In genomic region chr7:130668258-130669050, GRCh38 we compare ENCODE assay signal across 1 cellular context.
TF ChIP-seq lines count a peak whose summit lies in the region.

COPG2 (minus strand) TSS chr7:130668748; CDS start chr7:130668668, 80 bp downstream.

TF ChIP-seq in HepG2, 621 proteins besides CTCF, POLR2A, EP300 and RAD21 (continued from another document and continues in another):
- TF ChIP-seq, protein P1, sequence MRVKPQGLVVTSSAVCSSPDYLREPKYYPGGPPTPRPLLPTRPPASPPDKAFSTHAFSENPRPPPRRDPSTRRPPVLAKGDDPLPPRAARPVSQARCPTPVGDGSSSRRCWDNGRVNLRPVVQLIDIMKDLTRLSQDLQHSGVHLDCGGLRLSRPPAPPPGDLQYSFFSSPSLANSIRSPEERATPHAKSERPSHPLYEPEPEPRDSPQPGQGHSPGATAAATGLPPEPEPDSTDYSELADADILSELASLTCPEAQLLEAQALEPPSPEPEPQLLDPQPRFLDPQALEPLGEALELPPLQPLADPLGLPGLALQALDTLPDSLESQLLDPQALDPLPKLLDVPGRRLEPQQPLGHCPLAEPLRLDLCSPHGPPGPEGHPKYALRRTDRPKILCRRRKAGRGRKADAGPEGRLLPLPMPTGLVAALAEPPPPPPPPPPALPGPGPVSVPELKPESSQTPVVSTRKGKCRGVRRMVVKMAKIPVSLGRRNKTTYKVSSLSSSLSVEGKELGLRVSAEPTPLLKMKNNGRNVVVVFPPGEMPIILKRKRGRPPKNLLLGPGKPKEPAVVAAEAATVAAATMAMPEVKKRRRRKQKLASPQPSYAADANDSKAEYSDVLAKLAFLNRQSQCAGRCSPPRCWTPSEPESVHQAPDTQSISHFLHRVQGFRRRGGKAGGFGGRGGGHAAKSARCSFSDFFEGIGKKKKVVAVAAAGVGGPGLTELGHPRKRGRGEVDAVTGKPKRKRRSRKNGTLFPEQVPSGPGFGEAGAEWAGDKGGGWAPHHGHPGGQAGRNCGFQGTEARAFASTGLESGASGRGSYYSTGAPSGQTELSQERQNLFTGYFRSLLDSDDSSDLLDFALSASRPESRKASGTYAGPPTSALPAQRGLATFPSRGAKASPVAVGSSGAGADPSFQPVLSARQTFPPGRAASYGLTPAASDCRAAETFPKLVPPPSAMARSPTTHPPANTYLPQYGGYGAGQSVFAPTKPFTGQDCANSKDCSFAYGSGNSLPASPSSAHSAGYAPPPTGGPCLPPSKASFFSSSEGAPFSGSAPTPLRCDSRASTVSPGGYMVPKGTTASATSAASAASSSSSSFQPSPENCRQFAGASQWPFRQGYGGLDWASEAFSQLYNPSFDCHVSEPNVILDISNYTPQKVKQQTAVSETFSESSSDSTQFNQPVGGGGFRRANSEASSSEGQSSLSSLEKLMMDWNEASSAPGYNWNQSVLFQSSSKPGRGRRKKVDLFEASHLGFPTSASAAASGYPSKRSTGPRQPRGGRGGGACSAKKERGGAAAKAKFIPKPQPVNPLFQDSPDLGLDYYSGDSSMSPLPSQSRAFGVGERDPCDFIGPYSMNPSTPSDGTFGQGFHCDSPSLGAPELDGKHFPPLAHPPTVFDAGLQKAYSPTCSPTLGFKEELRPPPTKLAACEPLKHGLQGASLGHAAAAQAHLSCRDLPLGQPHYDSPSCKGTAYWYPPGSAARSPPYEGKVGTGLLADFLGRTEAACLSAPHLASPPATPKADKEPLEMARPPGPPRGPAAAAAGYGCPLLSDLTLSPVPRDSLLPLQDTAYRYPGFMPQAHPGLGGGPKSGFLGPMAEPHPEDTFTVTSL (CRISPR knock-in tag; IDR thresholded peaks at IDR 0.05; ENCODE audit: borderline replicate concordance) = no peak
- TF ChIP-seq ZNF839 (CRISPR knock-in tag; IDR thresholded peaks at IDR 0.05; ENCODE audit: borderline replicate concordance) (peak; percentile 61; the same call in 1 of the 2 replicates), ZNF350 (CRISPR knock-in tag; IDR thresholded peaks at IDR 0.05; ENCODE audit: borderline replicate concordance, low read depth) (no peak), ZNF660 (CRISPR knock-in tag; IDR thresholded peaks at IDR 0.05; ENCODE audit: borderline replicate concordance, low read depth) (no peak), ZNF484 (CRISPR knock-in tag; IDR thresholded peaks at IDR 0.05; ENCODE audit: borderline replicate concordance, low read depth) (no peak), ZFP62 (CRISPR knock-in tag; IDR thresholded peaks at IDR 0.05) (no peak), ZBTB34 (CRISPR knock-in tag; IDR thresholded peaks at IDR 0.05) (no peak), HMG20B (CRISPR knock-in tag; conservative IDR thresholded peaks at IDR 0.05) (no peak), CC2D1A (CRISPR knock-in tag; IDR thresholded peaks at IDR 0.05) (no peak), ZNF274 (CRISPR knock-in tag; IDR thresholded peaks at IDR 0.05) (no peak), ZBTB49 (CRISPR knock-in tag; IDR thresholded peaks at IDR 0.05; ENCODE audit: borderline replicate concordance) (no peak), ZNF430 (CRISPR knock-in tag; IDR thresholded peaks at IDR 0.05) (no peak), ZNF20 (CRISPR knock-in tag; IDR thresholded peaks at IDR 0.05) (no peak), ZNF383 (CRISPR knock-in tag; IDR thresholded peaks at IDR 0.05; ENCODE audit: borderline replicate concordance) (no peak), TEAD3 (CRISPR knock-in tag; optimal IDR thresholded peaks at IDR 0.05; ENCODE audit: borderline replicate concordance) (peak; percentile 16), HOXA7 (CRISPR knock-in tag; IDR thresholded peaks at IDR 0.05) (no peak), ZNF670 (CRISPR knock-in tag; IDR thresholded peaks at IDR 0.05; ENCODE audit: borderline replicate concordance) (no peak), HOXA3 (CRISPR knock-in tag; IDR thresholded peaks at IDR 0.05) (peak; percentile 25; the same call in 1 of the 2 replicates), ZNF30 (CRISPR knock-in tag; IDR thresholded peaks at IDR 0.05) (no peak), ZNF224 (CRISPR knock-in tag; IDR thresholded peaks at IDR 0.05) (no peak), HCFC1 (IDR thresholded peaks at IDR 0.05; ENCODE audit: low read depth, low read length) (no peak), POLR2AphosphoS2 (IDR thresholded peaks at IDR 0.05; ENCODE audit: low read depth, low read length) (no peak), ZNF552 (CRISPR knock-in tag; IDR thresholded peaks at IDR 0.05; ENCODE audit: borderline replicate concordance) (no peak), ELF1 (CRISPR knock-in tag; IDR thresholded peaks at IDR 0.05) (no peak), ATF7-NPFF (CRISPR knock-in tag; IDR thresholded peaks at IDR 0.05; ENCODE audit: low read depth) (peak; percentile 60), ZNF790 (CRISPR knock-in tag; IDR thresholded peaks at IDR 0.05; ENCODE audit: borderline replicate concordance) (no peak), NFIB (CRISPR knock-in tag; IDR thresholded peaks at IDR 0.05; ENCODE audit: borderline replicate concordance) (no peak), YEATS4 (CRISPR knock-in tag; IDR thresholded peaks at IDR 0.05; ENCODE audit: borderline replicate concordance) (peak; percentile 26; the same call in 1 of the 2 replicates), ISX (CRISPR knock-in tag; conservative IDR thresholded peaks at IDR 0.05) (no peak), ZNF562 (CRISPR knock-in tag; IDR thresholded peaks at IDR 0.05; ENCODE audit: borderline replicate concordance) (no peak), HINFP (CRISPR knock-in tag; IDR thresholded peaks at IDR 0.05; ENCODE audit: low read depth) (no peak), MIER3 (CRISPR knock-in tag; IDR thresholded peaks at IDR 0.05; ENCODE audit: borderline replicate concordance) (no peak), NONO (IDR thresholded peaks at IDR 0.05) (no peak), NONO (CRISPR knock-in tag; conservative IDR thresholded peaks at IDR 0.05) (no peak; the same call in 1 of the 2 replicates), MZF1 (CRISPR knock-in tag; IDR thresholded peaks at IDR 0.05; ENCODE audit: borderline replicate concordance) (no peak), ZNF501 (CRISPR knock-in tag; IDR thresholded peaks at IDR 0.05) (peak; percentile 63), ZBTB10 (CRISPR knock-in tag; IDR thresholded peaks at IDR 0.05; ENCODE audit: borderline replicate concordance) (no peak), ZBTB43 (CRISPR knock-in tag; conservative IDR thresholded peaks at IDR 0.05) (no peak), MAFF (IDR thresholded peaks at IDR 0.05; ENCODE audit: low read depth, low read length) (no peak), SP5 (CRISPR knock-in tag; IDR thresholded peaks at IDR 0.05; ENCODE audit: borderline replicate concordance, low read depth) (0 out of 2 replicates have a peak, but pooled peaks have one; percentile 48)
- TF ChIP-seq, protein P2, sequence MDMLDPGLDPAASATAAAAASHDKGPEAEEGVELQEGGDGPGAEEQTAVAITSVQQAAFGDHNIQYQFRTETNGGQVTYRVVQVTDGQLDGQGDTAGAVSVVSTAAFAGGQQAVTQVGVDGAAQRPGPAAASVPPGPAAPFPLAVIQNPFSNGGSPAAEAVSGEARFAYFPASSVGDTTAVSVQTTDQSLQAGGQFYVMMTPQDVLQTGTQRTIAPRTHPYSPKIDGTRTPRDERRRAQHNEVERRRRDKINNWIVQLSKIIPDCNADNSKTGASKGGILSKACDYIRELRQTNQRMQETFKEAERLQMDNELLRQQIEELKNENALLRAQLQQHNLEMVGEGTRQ (IDR thresholded peaks at IDR 0.05; ENCODE audit: low read depth, low read length) = no peak
- TF ChIP-seq, protein P2 (CRISPR knock-in tag; IDR thresholded peaks at IDR 0.05; ENCODE audit: borderline replicate concordance) = no peak
- TF ChIP-seq, protein P3, sequence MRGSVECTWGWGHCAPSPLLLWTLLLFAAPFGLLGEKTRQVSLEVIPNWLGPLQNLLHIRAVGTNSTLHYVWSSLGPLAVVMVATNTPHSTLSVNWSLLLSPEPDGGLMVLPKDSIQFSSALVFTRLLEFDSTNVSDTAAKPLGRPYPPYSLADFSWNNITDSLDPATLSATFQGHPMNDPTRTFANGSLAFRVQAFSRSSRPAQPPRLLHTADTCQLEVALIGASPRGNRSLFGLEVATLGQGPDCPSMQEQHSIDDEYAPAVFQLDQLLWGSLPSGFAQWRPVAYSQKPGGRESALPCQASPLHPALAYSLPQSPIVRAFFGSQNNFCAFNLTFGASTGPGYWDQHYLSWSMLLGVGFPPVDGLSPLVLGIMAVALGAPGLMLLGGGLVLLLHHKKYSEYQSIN (CRISPR knock-in tag; IDR thresholded peaks at IDR 0.05; ENCODE audit: borderline replicate concordance) = no peak
- TF ChIP-seq, protein P4, sequence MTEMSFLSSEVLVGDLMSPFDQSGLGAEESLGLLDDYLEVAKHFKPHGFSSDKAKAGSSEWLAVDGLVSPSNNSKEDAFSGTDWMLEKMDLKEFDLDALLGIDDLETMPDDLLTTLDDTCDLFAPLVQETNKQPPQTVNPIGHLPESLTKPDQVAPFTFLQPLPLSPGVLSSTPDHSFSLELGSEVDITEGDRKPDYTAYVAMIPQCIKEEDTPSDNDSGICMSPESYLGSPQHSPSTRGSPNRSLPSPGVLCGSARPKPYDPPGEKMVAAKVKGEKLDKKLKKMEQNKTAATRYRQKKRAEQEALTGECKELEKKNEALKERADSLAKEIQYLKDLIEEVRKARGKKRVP (CRISPR knock-in tag; IDR thresholded peaks at IDR 0.05) = no peak
